In genomic region chr3:160556141-160556540, GRCh38 we compare ENCODE assay signal across 22 cellular contexts. TPM values are rescaled to one million over a fixed set of nuclear protein-coding genes. Genes with fewer than 3 reads are reported as not detected.
A peak's percentile ranks its signal among the peaks of the same experiment; 100 is the strongest.
DNase-seq lines count a peak whose midpoint lies in the region; ATAC-seq, FAIRE-seq and TF ChIP-seq lines count a peak whose summit lies in the region.
"Had no signal": no experiment of that assay in that cellular context is flagged by ENCODE, and none has a peak within 500 bp of the region (broad histone marks: within the 10 kb centered on the region; RNA-seq: fewer than 3 reads in every experiment).

No MANE protein-coding gene starts in this region.

- TF ChIP-seq EP300 in A549 (IDR thresholded peaks at IDR 0.05) = no peak

- FAIRE-seq in A549 (lab: Jason Lieb, UNC) = no peak
- FAIRE-seq: GM12891, GM18507, GM19239 had no signal

- H3K9me3 ChIP-seq in A549 (0 out of 3 replicates have a peak, but pooled peaks cover 4% of the 10 kb centered on the region), PC-3 (ENCODE audit: low read length) (no peaks in the 10 kb centered on the region)
- H3K9me3 ChIP-seq: Caco-2 had no signal

- DNase-seq in A549 (ENCODE audit: low read depth in 1 of 2, low spot score in 1 of 2) (no peak), EH (ENCODE audit: low read depth) (peak; percentile 17), PC-3 (no peak), myocyte (ENCODE audit: low read depth) (peak; percentile 71), GM19238 (ENCODE audit: insufficient read length, low spot score) (no peak), glomerular visceral epithelial cell (ENCODE audit: extremely low spot score) (no peak)
- DNase-seq: Caco-2; CD4-positive, CD25-positive, alpha-beta regulatory T cell; CD8-positive, alpha-beta T cell; DMS153; GF-D8; H9; HFFc6 had no signal

- TF ChIP-seq CTCF in A549 (IDR thresholded peaks at IDR 0.05) (no peak), PC-3 (conservative IDR thresholded peaks at IDR 0.05; ENCODE audit: low read depth, low read length) (no peak)

- peaks cover 89% of the 10 kb centered on the region for H4K20me1 ChIP-seq in PC-3 (ENCODE audit: low read length)

- no peaks in the 10 kb centered on the region for H3F3A ChIP-seq in PC-3 (ENCODE audit: low read length, unreplicated experiment)

- CTCF ChIA-PET in A549 (lab: Yijun Ruan, JAX) (no interaction called here), PC-3 (lab: Charles Lee) (no interaction called here)

- H3K27ac ChIP-seq in A549 (no peak overlapping the region), PC-3 (ENCODE audit: low read length) (no peak overlapping the region)
- H3K27ac ChIP-seq: BLaER1, C4-2B had no signal

- BruUV-seq in PC-3 (replicated peaks; lab: Mats Ljungman, UMichigan) = no TSS peak

- intact Hi-C loops in PC-3 (cut with micrococcal nuclease) = no loop called here

- H3K9me2 ChIP-seq in PC-3 (replicated peaks; ENCODE audit: low read length) = no peaks in the 10 kb centered on the region

- H2AFZ ChIP-seq in PC-3 (ENCODE audit: low read length) = no peak overlapping the region
- H2AFZ ChIP-seq: GM23338 had no signal

- whole genome bisulfite sequencing in A549 (ENCODE audit: missing lambda C conversion rate) = 90% methylated on average over 2 of the region's 2 CpGs

- H3K4me3 ChIP-seq in A549 (no peak overlapping the region), PC-3 (ENCODE audit: low read length) (no peak overlapping the region)
- H3K4me3 ChIP-seq: BLaER1, GM23338 had no signal

- H3K4me1 ChIP-seq in A549 (peaks cover 10% of the 10 kb centered on the region; the same call in 2 of the 3 replicates), PC-3 (ENCODE audit: insufficient read depth, low read length) (peaks cover 3% of the 10 kb centered on the region; the same call in 1 of the 2 replicates)
- H3K4me1 ChIP-seq: BLaER1, Caco-2 had no signal

- no peak for ATAC-seq in A549
- peak; percentile 13 for ATAC-seq in PC-3
- ATAC-seq in HG02798 (IDR thresholded peaks at IDR 0.05; ENCODE audit: poor library complexity, unreplicated experiment) = no peak
- no peak for ATAC-seq in HG02885 (IDR thresholded peaks at IDR 0.05; ENCODE audit: poor library complexity, unreplicated experiment)
- ATAC-seq: CD8-positive, alpha-beta T cell; GM23338; HCT116 had no signal

- H3K27me3 ChIP-seq in PC-3 (ENCODE audit: low read length) = no peaks in the 10 kb centered on the region
- H3K27me3 ChIP-seq: BLaER1 had no signal

- no peak for TF ChIP-seq RAD21 in A549 (conservative IDR thresholded peaks at IDR 0.05 in 1 of 2, IDR thresholded peaks at IDR 0.05 in 1 of 2)

- no peak overlapping the region for H3K4me2 ChIP-seq in A549
- H3K4me2 ChIP-seq in PC-3 (ENCODE audit: low read length) = no peak overlapping the region
- H3K4me2 ChIP-seq: BLaER1, GM23338 had no signal

- H3K9ac ChIP-seq in PC-3 (ENCODE audit: low read length) = no peak overlapping the region
- H3K9ac ChIP-seq: BLaER1 had no signal

- H3K36me3 ChIP-seq in PC-3 (ENCODE audit: low read depth, low read length) = peaks cover 9% of the 10 kb centered on the region

- TF ChIP-seq POLR2A in A549 (IDR thresholded peaks at IDR 0.05; ENCODE audit: low read length) = no peak

- POLR2A ChIA-PET in A549 (lab: Yijun Ruan, JAX) (no interaction called here), PC-3 (lab: Charles Lee; ENCODE audit: unreplicated experiment) (no interaction called here)

- peaks cover 99% of the 10 kb centered on the region for H3K79me2 ChIP-seq in PC-3 (ENCODE audit: low read length)

TF ChIP-seq in A549, 52 proteins besides CTCF, POLR2A, EP300 and RAD21:
- TF ChIP-seq EHF (CRISPR knock-in tag; IDR thresholded peaks at IDR 0.05) = no peak
- TF ChIP-seq ZFP36 (IDR thresholded peaks at IDR 0.05; ENCODE audit: borderline replicate concordance, partially characterized antibody) = peak; percentile 4

RNA-seq across cellular contexts. Expression of gene KPNA4, which starts 9.2 kb away (rescaled TPM):
- polyA plus RNA-seq in A549 (2011; rRNA removed) (31.8 and 36.5 TPM in 2 replicates), A549 (2017; fragmentation: RNase III; extraction: RNeasy Plus Mini Kit Qiagen cat#74134 plus additional on column Dnase treatment) (35.0 to 41.1 TPM (median 37.6 TPM) in 3 replicates)
- 8.1 and 9.0 TPM in 2 replicates for polyA plus RNA-seq in A549 (2012; cell fraction: cytosol; rRNA removed)
- polyA plus RNA-seq in A549 (2012; cell fraction: nucleus; rRNA removed) = 4.3 and 6.1 TPM in 2 replicates
- 39.1 and 46.3 TPM in 2 replicates for polyA minus RNA-seq in A549 (2011; rRNA and poly(A)+ RNA removed)
- total RNA-seq in PC-3 (2014; rRNA removed) (31.5 and 33.7 TPM in 2 replicates), myocyte (40.1 and 42.0 TPM in 2 replicates)
- polyA plus RNA-seq in myocyte (2012) = 24.3 TPM

Comparison
In these comparisons a context has a peak if more than half of its experiments do, and no peak if none do; other contexts are left out.
1. DNase-seq: peak in EH (single experiment) and myocyte (single experiment); none in A549 (0 of 2), PC-3 (single experiment), GM19238 (single experiment) and glomerular visceral epithelial cell (single experiment).